Comparison of ENCODE assay signal across 1 cellular context in genomic region chr10:78438094-78438906, GRCh38.
TF ChIP-seq lines count a peak whose summit lies in the region.

No MANE protein-coding gene starts in this region.

TF ChIP-seq in SK-N-SH treated with all-trans-retinoic acid at 6 μM for 48 hours, 23 proteins besides CTCF, POLR2A, EP300 and RAD21 (continued from another document):
- TF ChIP-seq TSHZ2 (CRISPR knock-in tag; IDR thresholded peaks at IDR 0.05) = no peak
- TF ChIP-seq CREB5 (CRISPR knock-in tag; IDR thresholded peaks at IDR 0.05; ENCODE audit: low read depth) = no peak
- no peak for TF ChIP-seq ZFP30 (CRISPR knock-in tag; IDR thresholded peaks at IDR 0.05)
- TF ChIP-seq SNAI2 (CRISPR knock-in tag; IDR thresholded peaks at IDR 0.05) = no peak
- no peak for TF ChIP-seq ISL1 (CRISPR knock-in tag; IDR thresholded peaks at IDR 0.05)
- TF ChIP-seq ARNTL (CRISPR knock-in tag; IDR thresholded peaks at IDR 0.05; ENCODE audit: borderline replicate concordance, low read depth) = no peak
